ENCODE assay signal across 1 cellular context in genomic region chr12:70842942-70843341, GRCh38.
TF ChIP-seq lines count a peak whose summit lies in the region.

No MANE protein-coding gene starts in this region.

TF ChIP-seq in HepG2, 621 proteins besides CTCF, POLR2A, EP300 and RAD21 (continued from another document):
- no peak for TF ChIP-seq ZBED4 (CRISPR knock-in tag; IDR thresholded peaks at IDR 0.05; ENCODE audit: borderline replicate concordance)
